3 cellular contexts compared by ENCODE assay signal in the genomic region with DNA sequence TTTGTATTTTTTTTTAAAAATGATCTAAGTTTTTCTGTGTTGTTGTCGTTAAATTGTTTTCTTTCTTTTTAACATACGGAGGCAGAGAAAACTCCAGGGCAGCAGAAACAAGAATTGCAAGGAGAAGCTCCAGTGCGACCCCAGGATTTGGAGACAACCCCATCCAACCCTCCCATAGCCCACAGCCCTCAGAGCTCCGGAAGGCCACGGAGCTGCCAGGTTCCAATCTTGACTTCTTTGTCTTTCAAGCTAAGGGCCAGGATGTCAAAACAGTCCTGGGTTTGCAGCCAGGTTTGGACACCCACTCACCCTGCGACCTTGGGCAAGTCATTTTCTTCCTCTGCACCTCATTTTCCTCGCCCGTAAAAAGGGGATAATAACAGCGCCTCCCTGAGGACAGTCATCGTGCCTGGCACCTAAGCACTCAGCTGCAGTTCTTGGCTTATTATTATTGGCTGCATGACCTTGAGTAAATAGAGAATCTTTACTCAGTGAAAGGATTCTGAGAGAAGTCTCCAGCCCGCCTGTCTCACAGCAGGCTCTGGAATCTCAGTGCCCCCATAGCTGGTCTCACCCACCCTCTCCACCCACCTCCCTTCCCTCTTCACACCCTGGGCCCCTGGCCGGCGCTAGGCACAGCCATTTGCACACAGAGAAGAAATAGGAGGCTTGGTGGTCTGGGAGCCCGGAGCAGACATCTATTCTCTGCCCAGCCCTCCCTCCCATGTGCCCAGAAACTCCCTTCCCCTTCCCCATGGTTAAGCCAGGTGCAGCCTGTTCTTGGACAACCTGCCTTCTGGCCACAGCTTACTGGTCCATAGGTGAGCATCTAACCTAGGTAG.
A peak's percentile ranks its signal among the peaks of the same experiment; 100 is the strongest.
TF ChIP-seq lines count a peak whose summit lies in the region.

No MANE protein-coding gene starts in this region.

TF ChIP-seq in SK-N-SH, 30 proteins besides CTCF, POLR2A, EP300 and RAD21 (continues in another document):
- TF ChIP-seq, protein P1, sequence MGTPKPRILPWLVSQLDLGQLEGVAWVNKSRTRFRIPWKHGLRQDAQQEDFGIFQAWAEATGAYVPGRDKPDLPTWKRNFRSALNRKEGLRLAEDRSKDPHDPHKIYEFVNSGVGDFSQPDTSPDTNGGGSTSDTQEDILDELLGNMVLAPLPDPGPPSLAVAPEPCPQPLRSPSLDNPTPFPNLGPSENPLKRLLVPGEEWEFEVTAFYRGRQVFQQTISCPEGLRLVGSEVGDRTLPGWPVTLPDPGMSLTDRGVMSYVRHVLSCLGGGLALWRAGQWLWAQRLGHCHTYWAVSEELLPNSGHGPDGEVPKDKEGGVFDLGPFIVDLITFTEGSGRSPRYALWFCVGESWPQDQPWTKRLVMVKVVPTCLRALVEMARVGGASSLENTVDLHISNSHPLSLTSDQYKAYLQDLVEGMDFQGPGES (IDR thresholded peaks at IDR 0.05; ENCODE audit: low read depth, low read length) = no peak
- TF ChIP-seq MXI1 (IDR thresholded peaks at IDR 0.05; ENCODE audit: low read depth, low read length) = no peak
- TF ChIP-seq POLR2AphosphoS5 (IDR thresholded peaks at IDR 0.05; ENCODE audit: low read depth, low read length) = no peak
- TF ChIP-seq GATA2 (CRISPR knock-in tag; IDR thresholded peaks at IDR 0.05) = no peak
- no peak for TF ChIP-seq JUND (IDR thresholded peaks at IDR 0.05)
- no peak for TF ChIP-seq RCOR1 (IDR thresholded peaks at IDR 0.05; ENCODE audit: low read length)
- TF ChIP-seq SMC3 (IDR thresholded peaks at IDR 0.05; ENCODE audit: low read depth, low read length) = no peak
- no peak for TF ChIP-seq FOSL2 (IDR thresholded peaks at IDR 0.05; ENCODE audit: borderline replicate concordance, low read depth)
- TF ChIP-seq RXRA (IDR thresholded peaks at IDR 0.05; ENCODE audit: borderline replicate concordance, low read depth) = no peak
- no peak for TF ChIP-seq TCF12 (IDR thresholded peaks at IDR 0.05)
- TF ChIP-seq NFIC (IDR thresholded peaks at IDR 0.05; ENCODE audit: borderline replicate concordance) = no peak
- no peak for TF ChIP-seq SIN3A (IDR thresholded peaks at IDR 0.05; ENCODE audit: borderline replicate concordance, low read depth, low read length)
- TF ChIP-seq EZH2phosphoT487 (IDR thresholded peaks at IDR 0.05; ENCODE audit: borderline replicate concordance, low read depth) = no peak
- TF ChIP-seq TEAD4 (IDR thresholded peaks at IDR 0.05; ENCODE audit: borderline replicate concordance, insufficient read depth) = no peak
- TF ChIP-seq REST (IDR thresholded peaks at IDR 0.05; ENCODE audit: low read depth, low read length) = no peak
- TF ChIP-seq, protein P2, sequence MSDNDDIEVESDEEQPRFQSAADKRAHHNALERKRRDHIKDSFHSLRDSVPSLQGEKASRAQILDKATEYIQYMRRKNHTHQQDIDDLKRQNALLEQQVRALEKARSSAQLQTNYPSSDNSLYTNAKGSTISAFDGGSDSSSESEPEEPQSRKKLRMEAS (IDR thresholded peaks at IDR 0.05; ENCODE audit: low read depth) = no peak
- TF ChIP-seq RFX5 (IDR thresholded peaks at IDR 0.05; ENCODE audit: low read length) = no peak
- no peak for TF ChIP-seq NRF1 (IDR thresholded peaks at IDR 0.05; ENCODE audit: low read depth, low read length)

TF ChIP-seq in SK-N-SH treated with all-trans-retinoic acid at 6 μM for 48 hours, 23 proteins besides CTCF, POLR2A, EP300 and RAD21:
- no peak for TF ChIP-seq PPARA (CRISPR knock-in tag; IDR thresholded peaks at IDR 0.05; ENCODE audit: borderline replicate concordance)

TF ChIP-seq in H1, 55 proteins besides CTCF, POLR2A, EP300 and RAD21:
- TF ChIP-seq KDM1A (IDR thresholded peaks at IDR 0.05; ENCODE audit: borderline replicate concordance, low read length) (0 out of 2 replicates have a peak, but pooled peaks have one; percentile 16), RXRA (IDR thresholded peaks at IDR 0.05; ENCODE audit: insufficient read depth, low read depth, low read length) (no peak)
